1 cellular context compared by ENCODE assay signal in genomic region chr3:20890124-20890523, GRCh38.
TF ChIP-seq lines count a peak whose summit lies in the region.

No MANE protein-coding gene starts in this region.

TF ChIP-seq in K562, 482 proteins besides CTCF, POLR2A, EP300 and RAD21 (continued from another document and continues in another):
- TF ChIP-seq FOXP4 (CRISPR knock-in tag; IDR thresholded peaks at IDR 0.05; ENCODE audit: borderline replicate concordance) (no peak), USF2 (CRISPR knock-in tag; IDR thresholded peaks at IDR 0.05) (no peak), PTBP1 (IDR thresholded peaks at IDR 0.05; ENCODE audit: low read depth, low read length) (no peak), ETV5 (CRISPR knock-in tag; IDR thresholded peaks at IDR 0.05; ENCODE audit: low read depth) (no peak), PRPF4 (IDR thresholded peaks at IDR 0.05; ENCODE audit: insufficient read depth, low read depth, low read length, poor library complexity, severe bottlenecking) (no peak), PHB (CRISPR knock-in tag; IDR thresholded peaks at IDR 0.05) (no peak), TRIM24 (IDR thresholded peaks at IDR 0.05) (peak; percentile 66 to 73; a peak in 3 of 4 replicates), ZNF146 (CRISPR knock-in tag; IDR thresholded peaks at IDR 0.05; ENCODE audit: unreplicated experiment) (no peak), HDAC1 (IDR thresholded peaks at IDR 0.05) (peak in 1 of 2 experiments; percentile 67; a peak in 1 of 4 replicates), RCOR1 (IDR thresholded peaks at IDR 0.05; ENCODE audit: borderline replicate concordance in 1 of 2, low read depth in 2 of 2, low read length in 2 of 2) (0 out of 4 replicates have a peak, but pooled peaks of 1 of the 2 experiments have one; percentile 23), HNRNPL (IDR thresholded peaks at IDR 0.05; ENCODE audit: low read depth, low read length) (no peak), POLR2AphosphoS2 (IDR thresholded peaks at IDR 0.05; ENCODE audit: low read length) (no peak), PHF20 (IDR thresholded peaks at IDR 0.05; ENCODE audit: partially characterized antibody) (no peak), E4F1 (CRISPR knock-in tag; IDR thresholded peaks at IDR 0.05; ENCODE audit: borderline replicate concordance) (no peak), ZNF217 (CRISPR knock-in tag; IDR thresholded peaks at IDR 0.05) (no peak), FOXM1 (IDR thresholded peaks at IDR 0.05; ENCODE audit: low read depth) (peak; percentile 70), FOXM1 (CRISPR knock-in tag; IDR thresholded peaks at IDR 0.05; ENCODE audit: low read depth) (no peak), MXD1 (CRISPR knock-in tag; IDR thresholded peaks at IDR 0.05; ENCODE audit: borderline replicate concordance, poor library complexity, severe bottlenecking) (no peak), SNRNP70 (optimal IDR thresholded peaks at IDR 0.05; ENCODE audit: low read depth, low read length) (no peak), ZBTB26 (CRISPR knock-in tag; IDR thresholded peaks at IDR 0.05) (no peak), PHF8 (IDR thresholded peaks at IDR 0.05; ENCODE audit: borderline replicate concordance, low read length) (no peak), ZNF780A (CRISPR knock-in tag; IDR thresholded peaks at IDR 0.05) (no peak), YBX1 (IDR thresholded peaks at IDR 0.05) (no peak), ZNF551 (CRISPR knock-in tag; IDR thresholded peaks at IDR 0.05) (no peak), CBX2 (IDR thresholded peaks at IDR 0.05; ENCODE audit: insufficient read depth, low read length, poor library complexity, severe bottlenecking) (no peak), RFX7 (CRISPR knock-in tag; IDR thresholded peaks at IDR 0.05) (no peak), KLF1 (tag; IDR thresholded peaks at IDR 0.05) (no peak), CXXC5 (CRISPR knock-in tag; IDR thresholded peaks at IDR 0.05) (peak; percentile 50), SMARCE1 (IDR thresholded peaks at IDR 0.05) (peak; percentile 68), RBM17 (IDR thresholded peaks at IDR 0.05; ENCODE audit: borderline replicate concordance, low read depth, low read length) (no peak), ZNF175 (CRISPR knock-in tag; IDR thresholded peaks at IDR 0.05; ENCODE audit: low read depth) (no peak), GATAD2A (IDR thresholded peaks at IDR 0.05) (no peak), ZNF3 (CRISPR knock-in tag; IDR thresholded peaks at IDR 0.05) (no peak), NR4A1 (CRISPR knock-in tag; IDR thresholded peaks at IDR 0.05) (no peak), NR4A1 (tag; IDR thresholded peaks at IDR 0.05) (no peak), ILF3 (IDR thresholded peaks at IDR 0.05; ENCODE audit: borderline replicate concordance) (no peak), RUNX1 (IDR thresholded peaks at IDR 0.05; ENCODE audit: low read depth) (no peak), RAD51 (IDR thresholded peaks at IDR 0.05; ENCODE audit: borderline replicate concordance, low read depth) (no peak), SMAD1 (IDR thresholded peaks at IDR 0.05; ENCODE audit: low read depth, low read length, partially characterized antibody) (no peak), ZNF280B (CRISPR knock-in tag; IDR thresholded peaks at IDR 0.05) (no peak), YY1 (IDR thresholded peaks at IDR 0.05; ENCODE audit: borderline replicate concordance in 1 of 3, control insufficient read depth in 1 of 3, extremely low read depth in 1 of 3, insufficient read depth in 3 of 3, insufficient read length in 1 of 3, insufficient replicate concordance in 2 of 3, low read depth in 1 of 3, low read length in 2 of 3) (peak in 1 of 3 experiments; percentile 43), ATF1 (CRISPR knock-in tag; IDR thresholded peaks at IDR 0.05) (no peak), ATF1 (tag; IDR thresholded peaks at IDR 0.05) (peak; percentile 92), ARID4B (CRISPR knock-in tag; IDR thresholded peaks at IDR 0.05) (no peak), CCNT2 (IDR thresholded peaks at IDR 0.05; ENCODE audit: borderline replicate concordance, extremely low read depth, insufficient read length, low read depth, low read length) (peak; percentile 50), ZNF445 (CRISPR knock-in tag; IDR thresholded peaks at IDR 0.05; ENCODE audit: low read depth) (no peak)
- TF ChIP-seq, protein P1, sequence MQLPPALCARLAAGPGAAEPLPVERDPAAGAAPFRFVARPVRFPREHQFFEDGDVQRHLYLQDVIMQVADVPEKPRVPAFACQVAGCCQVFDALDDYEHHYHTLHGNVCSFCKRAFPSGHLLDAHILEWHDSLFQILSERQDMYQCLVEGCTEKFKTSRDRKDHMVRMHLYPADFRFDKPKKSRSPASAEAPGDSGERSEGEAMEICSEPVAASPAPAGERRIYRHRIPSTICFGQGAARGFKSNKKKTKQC (CRISPR knock-in tag; IDR thresholded peaks at IDR 0.05) = no peak
- TF ChIP-seq, protein P2, sequence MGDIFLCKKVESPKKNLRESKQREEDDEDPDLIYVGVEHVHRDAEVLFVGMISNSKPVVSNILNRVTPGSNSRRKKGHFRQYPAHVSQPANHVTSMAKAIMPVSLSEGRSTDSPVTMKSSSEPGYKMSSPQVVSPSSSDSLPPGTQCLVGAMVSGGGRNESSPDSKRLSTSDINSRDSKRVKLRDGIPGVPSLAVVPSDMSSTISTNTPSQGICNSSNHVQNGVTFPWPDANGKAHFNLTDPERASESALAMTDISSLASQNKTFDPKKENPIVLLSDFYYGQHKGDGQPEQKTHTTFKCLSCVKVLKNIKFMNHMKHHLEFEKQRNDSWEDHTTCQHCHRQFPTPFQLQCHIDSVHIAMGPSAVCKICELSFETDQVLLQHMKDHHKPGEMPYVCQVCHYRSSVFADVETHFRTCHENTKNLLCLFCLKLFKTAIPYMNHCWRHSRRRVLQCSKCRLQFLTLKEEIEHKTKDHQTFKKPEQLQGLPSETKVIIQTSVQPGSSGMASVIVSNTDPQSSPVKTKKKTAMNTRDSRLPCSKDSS (IDR thresholded peaks at IDR 0.05; ENCODE audit: low read depth, partially characterized antibody) = no peak
- TF ChIP-seq, protein P3, sequence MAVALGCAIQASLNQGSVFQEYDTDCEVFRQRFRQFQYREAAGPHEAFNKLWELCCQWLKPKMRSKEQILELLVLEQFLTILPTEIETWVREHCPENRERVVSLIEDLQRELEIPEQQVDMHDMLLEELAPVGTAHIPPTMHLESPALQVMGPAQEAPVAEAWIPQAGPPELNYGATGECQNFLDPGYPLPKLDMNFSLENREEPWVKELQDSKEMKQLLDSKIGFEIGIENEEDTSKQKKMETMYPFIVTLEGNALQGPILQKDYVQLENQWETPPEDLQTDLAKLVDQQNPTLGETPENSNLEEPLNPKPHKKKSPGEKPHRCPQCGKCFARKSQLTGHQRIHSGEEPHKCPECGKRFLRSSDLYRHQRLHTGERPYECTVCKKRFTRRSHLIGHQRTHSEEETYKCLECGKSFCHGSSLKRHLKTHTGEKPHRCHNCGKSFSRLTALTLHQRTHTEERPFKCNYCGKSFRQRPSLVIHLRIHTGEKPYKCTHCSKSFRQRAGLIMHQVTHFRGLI (CRISPR knock-in tag; IDR thresholded peaks at IDR 0.05) = no peak
- TF ChIP-seq, protein P4, sequence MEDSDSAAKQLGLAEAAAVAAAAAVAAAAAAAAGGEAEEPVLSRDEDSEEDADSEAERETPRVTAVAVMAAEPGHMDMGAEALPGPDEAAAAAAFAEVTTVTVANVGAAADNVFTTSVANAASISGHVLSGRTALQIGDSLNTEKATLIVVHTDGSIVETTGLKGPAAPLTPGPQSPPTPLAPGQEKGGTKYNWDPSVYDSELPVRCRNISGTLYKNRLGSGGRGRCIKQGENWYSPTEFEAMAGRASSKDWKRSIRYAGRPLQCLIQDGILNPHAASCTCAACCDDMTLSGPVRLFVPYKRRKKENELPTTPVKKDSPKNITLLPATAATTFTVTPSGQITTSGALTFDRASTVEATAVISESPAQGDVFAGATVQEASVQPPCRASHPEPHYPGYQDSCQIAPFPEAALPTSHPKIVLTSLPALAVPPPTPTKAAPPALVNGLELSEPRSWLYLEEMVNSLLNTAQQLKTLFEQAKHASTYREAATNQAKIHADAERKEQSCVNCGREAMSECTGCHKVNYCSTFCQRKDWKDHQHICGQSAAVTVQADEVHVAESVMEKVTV (CRISPR knock-in tag; IDR thresholded peaks at IDR 0.05) = no peak
